Comparison of ENCODE assay signal across 8 cellular contexts in the genomic region with DNA sequence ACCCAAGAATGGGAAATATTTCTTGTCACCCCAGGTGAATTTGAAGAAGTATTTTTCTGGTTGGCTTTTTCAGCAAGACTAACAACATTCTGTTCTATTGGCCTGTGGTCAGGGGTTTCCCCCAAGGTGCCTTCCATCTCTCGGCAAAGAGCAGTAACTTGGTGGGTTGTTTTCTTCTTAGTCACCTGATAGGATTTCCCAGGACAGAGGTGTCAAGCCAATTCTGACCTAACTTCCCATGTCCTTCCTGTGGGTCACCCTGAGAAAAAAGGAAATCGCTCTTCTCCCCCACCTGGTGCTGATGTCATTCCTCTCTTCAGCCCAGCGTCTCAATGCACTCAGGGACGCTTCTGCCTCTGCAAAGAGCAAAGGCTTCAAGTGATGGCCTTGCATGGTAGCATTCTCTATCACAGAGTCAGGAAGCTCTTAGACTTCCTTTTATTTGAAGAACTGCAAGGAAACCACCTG. TPM values are rescaled to one million over a fixed set of nuclear protein-coding genes. Genes with fewer than 3 reads are reported as not detected.
DNase-seq lines count a peak whose midpoint lies in the region; ATAC-seq and TF ChIP-seq lines count a peak whose summit lies in the region.

No MANE protein-coding gene starts in this region.

- no peak overlapping the region for H3K27ac ChIP-seq in left lung

- TF ChIP-seq CTCF in left lung (IDR thresholded peaks at IDR 0.05), result no peak

- ATAC-seq in GM19035 (IDR thresholded peaks at IDR 0.05; ENCODE audit: unreplicated experiment), result peak; percentile 91
- ATAC-seq in HG03103 (IDR thresholded peaks at IDR 0.05; ENCODE audit: low read depth, unreplicated experiment), result peak; percentile 82
- no peak for ATAC-seq in left lung
- ATAC-seq in left cardiac atrium, result no peak

- no peaks in the 10 kb centered on the region for H3K4me1 ChIP-seq in left lung

- H3K9me3 ChIP-seq in left lung, result no peaks in the 10 kb centered on the region

- H3K4me3 ChIP-seq in left lung, result no peak overlapping the region

- peak; percentile 78 for DNase-seq in activated CD8-positive, alpha-beta memory T cell treated with anti-CD3 and anti-CD28 coated beads for 24 hours
- DNase-seq in renal cortical epithelial cell (ENCODE audit: low read depth), result peak; percentile 21
- no peak for DNase-seq in NCI-H146 treated with DMSO at 0.1 percent for 48 hours (lab: John Stamatoyannopoulos, UW; ENCODE audit: unreplicated experiment)
- no peak for DNase-seq in superior temporal gyrus (ENCODE audit: extremely low spot score)
- no peak for DNase-seq in left lung
- no peak for DNase-seq in left cardiac atrium

- H3K36me3 ChIP-seq in left lung, result no peaks in the 10 kb centered on the region

- intact Hi-C loops in left lung (cut with DNase I) (no loop called here), left cardiac atrium (cut with DNase I) (no loop called here)

- no peaks in the 10 kb centered on the region for H3K27me3 ChIP-seq in left lung

RNA-seq across cellular contexts. Expression of a gene that starts 16.1 kb away (rescaled TPM):
- total RNA-seq in renal cortical epithelial cell (not detected in 2 replicates), left lung (under 1 TPM in 1 of 2 donors, not detected in 1; 0.60 TPM), left cardiac atrium (not detected)

RNA-seq across cellular contexts. Expression of a gene that starts 50.0 kb away (rescaled TPM):
- not detected in 2 replicates for total RNA-seq in renal cortical epithelial cell
- not detected for total RNA-seq in left lung
- total RNA-seq in left cardiac atrium, result not detected

Comparison
In these comparisons a context has a peak if more than half of its experiments do, and no peak if none do; other contexts are left out.
1. ATAC-seq: peak in GM19035 (single experiment) and HG03103 (single experiment); none in left lung (single experiment) and left cardiac atrium (0 of 2).
2. DNase-seq: peak in activated CD8-positive, alpha-beta memory T cell treated with anti-CD3 and anti-CD28 coated beads for 24 hours (single experiment) and renal cortical epithelial cell (single experiment); none in NCI-H146 treated with DMSO at 0.1 percent for 48 hours (single experiment), superior temporal gyrus (single experiment), left lung (0 of 2) and left cardiac atrium (single experiment).